In genomic region chr2:240586198-240586918, GRCh38 we compare ENCODE assay signal across 8 cellular contexts. TPM values are rescaled to one million over a fixed set of nuclear protein-coding genes. Genes with fewer than 3 reads are reported as not detected.
DNase-seq lines count a peak whose midpoint lies in the region; ATAC-seq and TF ChIP-seq lines count a peak whose summit lies in the region.

Gene CAPN10 (plus strand): TSS chr2:240586734. CDS start chr2:240586912, 178 bp downstream.

- peak; percentile 99 for DNase-seq in AG20443 (ENCODE audit: low spot score)
- peak; percentile 95 for DNase-seq in NCI-H510A (lab: John Stamatoyannopoulos, UW)
- peak; percentile 93 for DNase-seq in activated CD4-positive, alpha-beta T cell treated with anti-CD3 and anti-CD28 coated beads for 1 hour
- DNase-seq in cerebellum (ENCODE audit: low spot score) = peak; percentile 97
- peak; percentile 67 for DNase-seq in kidney glomerular epithelial cell (lab: John Stamatoyannopoulos, UW)
- peak; percentile 86 to 88 for DNase-seq in stimulated activated CD4-positive, alpha-beta T cell treated with anti-CD3 and anti-CD28 coated beads, Interleukin-1b, Interleukin-23, amount 100 ng/mL, for 1 hour (ENCODE audit: low read depth in 2 of 2)

- peak; percentile 69 for ATAC-seq in HG03432 (IDR thresholded peaks at IDR 0.05; ENCODE audit: unreplicated experiment)

- peak; percentile 85 for TF ChIP-seq POLR2A in GM19099 (IDR thresholded peaks at IDR 0.05; ENCODE audit: extremely low read depth, insufficient read length, low read depth)

RNA-seq across cellular contexts. Expression of gene CAPN10, which starts in this region (rescaled TPM):
- total RNA-seq in cerebellum = 31.2 TPM

Comparison
In these comparisons a context has a peak if more than half of its experiments do, and no peak if none do; other contexts are left out.
1. Peak in every context shown above with its lines: DNase-seq and ATAC-seq.